30 cellular contexts compared by ENCODE assay signal in genomic region chr10:23386052-23386451, GRCh38. TPM values are rescaled to one million over a fixed set of nuclear protein-coding genes. Genes with fewer than 3 reads are reported as not detected.
"Had no signal": no experiment of that assay in that cellular context is flagged by ENCODE, and none has a peak within 500 bp of the region (broad histone marks: within the 10 kb centered on the region; RNA-seq: fewer than 3 reads in every experiment).

No MANE protein-coding gene starts in this region.

- H3K27me3 ChIP-seq: brain microvascular endothelial cell, colonic mucosa had no signal

- DNase-seq: activated B cell treated with CpG ODN at 0.5 μM for 24 hours; activated CD4-positive, alpha-beta T cell treated with anti-CD3 and anti-CD28 coated beads for 48 hours; activated CD4-positive, alpha-beta T cell treated with anti-CD3 and anti-CD28 coated beads, Interleukin-2, amount 50 U/mL, for 1 hour; activated CD4-positive, alpha-beta T cell treated with anti-CD3 and anti-CD28 coated beads, Interleukin-2, amount 50 U/mL, for 48 hours; activated CD8-positive, alpha-beta memory T cell treated with anti-CD3 and anti-CD28 coated beads for 24 hours; activated CD8-positive, alpha-beta T cell treated with anti-CD3 and anti-CD28 coated beads for 36 hours; activated effector memory CD4-positive, alpha-beta T cell treated with Interleukin-2 at 50 U/mL for 16 hours; activated gamma-delta T cell treated with Interleukin-2 at 50 U/mL for 16 hours; activated naive CD4-positive, alpha-beta T cell treated with anti-CD3 and anti-CD28 coated beads, Interleukin-2, amount 50 U/mL, for 16 hours; activated naive CD4-positive, alpha-beta T cell treated with Interleukin-2 at 50 U/mL for 16 hours; activated T-cell treated with anti-CD3 and anti-CD28 coated beads, Interleukin-2, amount 50 U/mL, for 4 hours; amniotic stem cell; anterior cingulate cortex; brain microvascular endothelial cell; caudate nucleus; colonic mucosa; effector CD8-positive, alpha-beta T cell; foreskin fibroblast; head of caudate nucleus; T-helper 1 cell; T-helper 17 cell; T1000; WERI-Rb-1 had no signal

- H3K4me3 ChIP-seq: colonic mucosa had no signal

- H3K27ac ChIP-seq: brain microvascular endothelial cell, colonic mucosa, epithelial cell of prostate, WERI-Rb-1 had no signal

- H3K9me3 ChIP-seq: colonic mucosa had no signal

- ATAC-seq: activated CD4-positive, CD25-positive, alpha-beta regulatory T cell treated with anti-CD3 and anti-CD28 coated beads, Interleukin-2, amount 50 U/mL, for 24 hours; activated CD8-positive, alpha-beta T cell treated with anti-CD3 and anti-CD28 coated beads for 36 hours; activated T-cell treated with anti-CD3 and anti-CD28 coated beads, Interleukin-2, amount 50 U/mL, for 4 hours; activated T-helper 17 cell treated with anti-CD3 and anti-CD28 coated beads, Interleukin-2, amount 50 U/mL, for 72 hours; T-helper 17 cell had no signal

- FAIRE-seq: astrocyte, endothelial cell of umbilical vein, frontal cortex had no signal

- H3K4me1 ChIP-seq: colonic mucosa had no signal

- H3K36me3 ChIP-seq: brain microvascular endothelial cell, colonic mucosa, WERI-Rb-1 had no signal

RNA-seq across cellular contexts. Expression of gene C10orf67, which starts 41.5 kb away (rescaled TPM):
- total RNA-seq: activated B cell treated with CpG ODN at 0.5 μM for 24 hours, colonic mucosa, dermis microvascular lymphatic vessel endothelial cell, endothelial cell of umbilical vein had no signal
- polyA plus RNA-seq: endothelial cell of umbilical vein had no signal
